In the genomic region with DNA sequence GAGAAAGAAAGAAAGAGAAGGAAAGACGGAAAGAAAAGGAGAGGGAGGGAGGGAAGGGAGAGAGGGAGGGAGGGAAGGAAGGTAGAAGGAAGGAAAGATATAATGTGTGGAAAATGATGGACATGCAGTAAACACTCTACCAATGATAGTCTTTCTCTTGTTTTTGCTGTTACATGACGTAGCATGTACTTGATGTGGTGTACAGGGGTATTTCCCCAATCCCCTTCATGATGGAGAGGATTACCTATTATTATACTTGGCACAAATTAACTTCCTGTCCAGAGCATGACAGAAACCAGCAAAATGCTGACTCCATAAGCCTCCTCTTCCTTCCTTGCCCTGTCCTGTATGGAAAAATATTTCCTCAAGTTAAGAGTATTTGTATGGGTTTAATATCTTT, we compare ENCODE assay signal across 10 cellular contexts.
DNase-seq lines count a peak whose midpoint lies in the region; ATAC-seq and TF ChIP-seq lines count a peak whose summit lies in the region.
"Had no signal": no experiment of that assay in that cellular context is flagged by ENCODE, and none has a peak within 500 bp of the region (broad histone marks: within the 10 kb centered on the region; RNA-seq: fewer than 3 reads in every experiment).

No MANE protein-coding gene starts in this region.

- peaks cover 63 to 66% of the 10 kb centered on the region in 2 experiments for H3K4me1 ChIP-seq in neutrophil (ENCODE audit: control insufficient read depth in 1 of 2, insufficient read depth in 1 of 2, low read depth in 1 of 2, low read length in 1 of 2)
- H3K4me1 ChIP-seq: psoas muscle had no signal

- H3K36me3 ChIP-seq in neutrophil = no peaks in the 10 kb centered on the region

- no peaks in the 10 kb centered on the region for H3K27me3 ChIP-seq in neutrophil

- peak overlapping the region; percentile 84 for H3K27ac ChIP-seq in neutrophil
- H3K27ac ChIP-seq: psoas muscle had no signal

- H3K4me3 ChIP-seq in neutrophil (ENCODE audit: low read depth in 1 of 2, low read length in 1 of 2) = peak overlapping the region; percentile 2 to 41
- H3K4me3 ChIP-seq: psoas muscle had no signal

- peak; percentile 81 for ATAC-seq in GM18907 (IDR thresholded peaks at IDR 0.05; ENCODE audit: unreplicated experiment)
- ATAC-seq in HG02610 (IDR thresholded peaks at IDR 0.05; ENCODE audit: unreplicated experiment) = peak; percentile 82
- peak; percentile 47 for ATAC-seq in HG03469 (IDR thresholded peaks at IDR 0.05; ENCODE audit: unreplicated experiment)

- intact Hi-C loops in head of caudate nucleus (cut with DNase I) = no loop called here

- DNase-seq in head of caudate nucleus (no peak), NCI-H446 treated with DMSO at 0.1 percent for 48 hours (lab: John Stamatoyannopoulos, UW) (no peak), kidney tubule cell (ENCODE audit: low spot score) (no peak), NCI-H2029 (lab: John Stamatoyannopoulos, UW) (no peak)
- DNase-seq: NCI-H2171, psoas muscle had no signal

- H3K9me3 ChIP-seq in neutrophil = no peaks in the 10 kb centered on the region
- H3K9me3 ChIP-seq: psoas muscle had no signal

- no peak for TF ChIP-seq CTCF in neutrophil (IDR thresholded peaks at IDR 0.05)
